Comparison of ENCODE assay signal across 23 cellular contexts in genomic region chr13:96032717-96033116, GRCh38. TPM values are rescaled to one million over a fixed set of nuclear protein-coding genes. Genes with fewer than 3 reads are reported as not detected.
DNase-seq lines count a peak whose midpoint lies in the region; ATAC-seq, FAIRE-seq and TF ChIP-seq lines count a peak whose summit lies in the region.
"Had no signal": no experiment of that assay in that cellular context is flagged by ENCODE, and none has a peak within 500 bp of the region (broad histone marks: within the 10 kb centered on the region; RNA-seq: fewer than 3 reads in every experiment).

No MANE protein-coding gene starts in this region.

- H3K4me1 ChIP-seq in GM12878 (ENCODE audit: control insufficient read depth, insufficient read depth, low read length) = no peaks in the 10 kb centered on the region
- H3K4me1 ChIP-seq: HAP-1 had no signal

- peaks cover 5% of the 10 kb centered on the region; the same call in 2 of the 3 replicates for H3K9me3 ChIP-seq in GM12878 (replicated peaks; ENCODE audit: control insufficient read depth, insufficient read depth, low read length)
- H3K9me3 ChIP-seq: HAP-1, SK-N-SH had no signal

- H4K20me1 ChIP-seq in GM12878 (ENCODE audit: control insufficient read depth, insufficient read depth) = no peaks in the 10 kb centered on the region

- TF ChIP-seq POLR2A in H54 (IDR thresholded peaks at IDR 0.05; ENCODE audit: low read depth, low read length) (no peak), GM12878 (IDR thresholded peaks at IDR 0.05; ENCODE audit: low read depth, low read length) (no peak)

- TF ChIP-seq CTCF in GM12878 (IDR thresholded peaks at IDR 0.05 in 2 of 3, conservative IDR thresholded peaks at IDR 0.05 in 1 of 3; ENCODE audit: control insufficient read depth in 2 of 3, extremely low read depth in 1 of 3, insufficient read depth in 1 of 3, low read depth in 3 of 3, low read length in 3 of 3) = no peak

- peak; percentile 69 for ATAC-seq in GM18870 (IDR thresholded peaks at IDR 0.05; ENCODE audit: unreplicated experiment)
- ATAC-seq in GM12878 = peak; percentile 48
- no peak for ATAC-seq in GM18498 (IDR thresholded peaks at IDR 0.05; ENCODE audit: unreplicated experiment)
- no peak for ATAC-seq in HG02588 (IDR thresholded peaks at IDR 0.05; ENCODE audit: unreplicated experiment)

- RAD21 ChIA-PET in GM12878 (lab: Charles Lee; ENCODE audit: unreplicated experiment) = no interaction called here

- no peak overlapping the region for H3K4me2 ChIP-seq in GM12878 (ENCODE audit: control insufficient read depth, insufficient read depth)
- H3K4me2 ChIP-seq: SK-N-SH had no signal

- CTCF ChIA-PET in GM12878 (lab: Yijun Ruan, JAX) = interaction anchor here (0.6 to 2.8 kb wide), 3 partner anchors 13 to 1359 kb away, joined by 3 to 12 read pairs (median 3); no protein-coding TSS in a partner anchor

- in situ Hi-C loops in GM12878 (cut with MboI) = no loop called here

- H2AFZ ChIP-seq in GM12878 (ENCODE audit: control insufficient read depth, low read depth, low read length) = no peak overlapping the region
- H2AFZ ChIP-seq: GM23248 had no signal

- H3K9ac ChIP-seq in GM12878 (ENCODE audit: control insufficient read depth, insufficient read depth, low read length) = no peak overlapping the region
- H3K9ac ChIP-seq: GM23248, SK-N-SH had no signal

- no peaks in the 10 kb centered on the region for H3K27me3 ChIP-seq in GM12878 (replicated peaks in 1 of 2; ENCODE audit: control insufficient read depth in 2 of 2, insufficient read depth in 2 of 2, low read length in 1 of 2)

- 53% methylated on average over 2 of the region's 2 CpGs for WGBS in GM12878 (ENCODE audit: insufficient coverage, insufficient replicate concordance, low lambda C conversion rate, missing lambda C conversion rate)

- peaks cover 0 to 4% of the 10 kb centered on the region in 2 experiments; a peak in 2 of 4 replicates for H3K36me3 ChIP-seq in GM12878 (ENCODE audit: control insufficient read depth in 2 of 2, insufficient read depth in 2 of 2, low read length in 1 of 2)

- no peak for TF ChIP-seq EP300 in GM12878 (IDR thresholded peaks at IDR 0.05; ENCODE audit: borderline replicate concordance in 1 of 2, control insufficient read depth in 1 of 2, low read depth in 2 of 2, low read length in 2 of 2)

- TF ChIP-seq RAD21 in GM12878 (IDR thresholded peaks at IDR 0.05; ENCODE audit: insufficient read depth, low read depth, low read length) = no peak

- peak; percentile 69 for FAIRE-seq in H54 (lab: Jason Lieb, UNC)
- FAIRE-seq in GM12878 (lab: Jason Lieb, UNC) = no peak

- BruUV-seq in GM12878 (replicated peaks; lab: Mats Ljungman, UMichigan) = no TSS peak

- intact Hi-C loops in GM12878 (cut with micrococcal nuclease; ENCODE audit: unreplicated experiment) = no loop called here

- DNase-seq in H54 (ENCODE audit: insufficient read length, low spot score) = no peak
- DNase-seq in GM12878 (ENCODE audit: low read depth, low spot score) = no peak
- peak; percentile 74 for DNase-seq in renal cortical epithelial cell (ENCODE audit: low read depth)
- no peak for DNase-seq in SHP77 (lab: John Stamatoyannopoulos, UW)
- DNase-seq: CD4-positive, CD25-positive, alpha-beta regulatory T cell; COR-L47; DMS 273 treated with DMSO at 0.1 percent for 48 hours; DMS79 treated with DMSO at 0.1 percent for 48 hours; GM23248; NCI-H1092; NCI-H1436; NCI-H1930; NCI-H69; SIG-M5; SK-N-SH had no signal

- H3K4me3 ChIP-seq in GM12878 = no peak overlapping the region
- H3K4me3 ChIP-seq: GM23248, HAP-1 had no signal

- H3K79me2 ChIP-seq in GM12878 (ENCODE audit: control insufficient read depth, insufficient read depth, low read length) = peaks cover 6% of the 10 kb centered on the region

- H3K27ac ChIP-seq in GM12878 (ENCODE audit: control insufficient read depth, insufficient read depth) = no peak overlapping the region
- H3K27ac ChIP-seq: GM23248, RWPE1 had no signal

- SMC1A ChIA-PET in GM12878 (lab: Charles Lee; ENCODE audit: uncharacterized antibody, unreplicated experiment) = no interaction called here

- POLR2A ChIA-PET in GM12878 (lab: Charles Lee) = interaction anchor here (1.1 kb wide), 1 partner anchor 20 kb away, joined by 4 read pairs; the partner anchor contains the start of gene UGGT2

TF ChIP-seq in GM12878, 131 proteins besides CTCF, POLR2A, EP300 and RAD21 (continues in another document):
- TF ChIP-seq TBL1XR1 (IDR thresholded peaks at IDR 0.05; ENCODE audit: low read depth, low read length) (no peak), RAD51 (IDR thresholded peaks at IDR 0.05) (no peak), DPF2 (IDR thresholded peaks at IDR 0.05) (no peak), CEBPZ (IDR thresholded peaks at IDR 0.05; ENCODE audit: low read depth, low read length) (no peak), EED (IDR thresholded peaks at IDR 0.05; ENCODE audit: low read depth) (no peak), CBX3 (IDR thresholded peaks at IDR 0.05; ENCODE audit: borderline replicate concordance, low read depth) (no peak), BMI1 (IDR thresholded peaks at IDR 0.05; ENCODE audit: borderline replicate concordance) (no peak), PKNOX1 (IDR thresholded peaks at IDR 0.05) (no peak), ZNF217 (IDR thresholded peaks at IDR 0.05) (no peak)

RNA-seq across cellular contexts. Expression of gene UGGT2, which starts 20.5 kb away (rescaled TPM):
- 225 and 233 TPM in 2 replicates for total RNA-seq in GM12878 (2013; cell fraction: nucleolus; rRNA removed)
- total RNA-seq in GM12878 (2014; rRNA removed) (27.4 and 28.0 TPM in 2 replicates), GM12878 (2014; rRNA removed; fragmentation: Illumina TruSeq; extraction: Trizol) (29.0 and 32.2 TPM in 2 replicates), GM12878 (2021) (17.8 and 17.9 TPM in 2 replicates), renal cortical epithelial cell (33.8 and 47.6 TPM in 2 replicates)
- polyA plus RNA-seq in GM12878 (2011; ENCODE audit: low read depth) = 2.0 TPM
- polyA plus RNA-seq in GM12878 (2011; rRNA removed) (24.8 and 48.5 TPM in 2 replicates), GM12878 (2014; fragmentation: Illumina TruSeq; extraction: Trizol) (16.7 and 22.6 TPM in 2 replicates), GM12878 (2014; fragmentation: Nextera tagmentation; extraction: Ambion mirVana) (1 to 10 TPM; 4.9 to 6.3 TPM), GM12878 (2014; rRNA removed) (16.7 and 19.8 TPM in 2 replicates), GM12878 (2016; fragmentation: Nextera tagmentation; extraction: Ambion mirVana) (10 to 100 TPM; 12.7 to 14.0 TPM)
- 5.2 and 6.0 TPM in 2 replicates for polyA plus RNA-seq in GM12878 (2011; cell fraction: cytosol; rRNA removed)
- polyA plus RNA-seq in GM12878 (2011; cell fraction: nucleus; rRNA removed) = 60.0 and 60.1 TPM in 2 replicates
- polyA plus RNA-seq in GM12878 (2012) = 5.4 and 7.4 TPM in 2 replicates
- 33.5 and 36.2 TPM in 2 replicates for polyA minus RNA-seq in GM12878 (2011; rRNA and poly(A)+ RNA removed)
- 4.1 and 13.4 TPM in 2 replicates for polyA minus RNA-seq in GM12878 (2011; cell fraction: cytosol; rRNA and poly(A)+ RNA removed)
- 149 and 238 TPM in 2 replicates for polyA minus RNA-seq in GM12878 (2011; cell fraction: nucleus; rRNA and poly(A)+ RNA removed)

RNA-seq across cellular contexts. Expression of gene HS6ST3, which starts 57.2 kb away (rescaled TPM):
- total RNA-seq in GM12878 (2013; cell fraction: nucleolus; rRNA removed) = not detected in 2 replicates
- total RNA-seq in GM12878 (2014; rRNA removed) (not detected in 2 replicates), GM12878 (2014; rRNA removed; fragmentation: Illumina TruSeq; extraction: Trizol) (not detected in 2 replicates), GM12878 (2021) (not detected in 2 replicates), renal cortical epithelial cell (under 0.01 TPM in 2 replicates)
- not detected for polyA plus RNA-seq in GM12878 (2011; ENCODE audit: low read depth)
- polyA plus RNA-seq in GM12878 (2011; rRNA removed) (2.9 and 3.9 TPM in 2 replicates), GM12878 (2014; fragmentation: Illumina TruSeq; extraction: Trizol) (under 0.01 TPM in 1 of 2 replicates, not detected in the other), GM12878 (2014; fragmentation: Nextera tagmentation; extraction: Ambion mirVana) (not detected), GM12878 (2014; rRNA removed) (not detected in 2 replicates), GM12878 (2016; fragmentation: Nextera tagmentation; extraction: Ambion mirVana) (not detected)
- polyA plus RNA-seq in GM12878 (2011; cell fraction: cytosol; rRNA removed) = 1.5 and 1.9 TPM in 2 replicates
- polyA plus RNA-seq in GM12878 (2011; cell fraction: nucleus; rRNA removed) = 3.5 and 6.4 TPM in 2 replicates
- not detected in 2 replicates for polyA plus RNA-seq in GM12878 (2012)
- polyA minus RNA-seq in GM12878 (2011; rRNA and poly(A)+ RNA removed) = 3.2 and 3.6 TPM in 2 replicates
- 1.2 and 1.3 TPM in 2 replicates for polyA minus RNA-seq in GM12878 (2011; cell fraction: cytosol; rRNA and poly(A)+ RNA removed)
- 2.3 and 2.7 TPM in 2 replicates for polyA minus RNA-seq in GM12878 (2011; cell fraction: nucleus; rRNA and poly(A)+ RNA removed)
- total RNA-seq: CD4-positive, CD25-positive, alpha-beta regulatory T cell; NCI-H460; T-helper 2 cell treated with Interferon-gamma antibody and Interleukin-4, amounts not matched to agents 100 ng/mL and 5 ng/mL, for 36 hours had no signal
- polyA plus RNA-seq: BJ; CD4-positive, CD25-positive, alpha-beta regulatory T cell; GM23248 had no signal

Comparison
In these comparisons a context has a peak if more than half of its experiments do, and no peak if none do; other contexts are left out.
1. ATAC-seq: peak in GM18870 (single experiment) and GM12878 (single experiment); none in GM18498 (single experiment) and HG02588 (single experiment).